In the genomic region with DNA sequence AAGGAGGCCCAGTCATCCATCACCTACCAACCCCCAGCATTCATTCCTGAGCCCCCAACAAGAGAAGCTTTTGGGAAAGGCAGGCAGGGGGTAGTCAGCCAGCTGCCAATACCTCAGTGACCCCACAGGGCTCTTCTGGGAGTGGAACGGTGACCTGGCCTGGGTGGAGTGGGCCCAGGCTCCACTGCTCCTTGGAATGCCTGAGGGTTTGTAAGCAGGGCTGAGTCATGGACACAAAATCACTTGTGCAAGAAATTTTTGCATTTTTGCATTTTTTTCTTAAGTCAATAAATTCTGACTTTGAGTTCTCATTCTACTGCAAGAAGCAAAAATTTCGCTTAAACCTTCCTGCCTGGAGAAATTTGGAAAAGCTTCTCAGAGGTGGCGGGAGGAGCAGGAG, we compare ENCODE assay signal across 16 cellular contexts. TPM values are rescaled to one million over a fixed set of nuclear protein-coding genes. Genes with fewer than 3 reads are reported as not detected.
A peak's percentile ranks its signal among the peaks of the same experiment; 100 is the strongest.
DNase-seq lines count a peak whose midpoint lies in the region; ATAC-seq and TF ChIP-seq lines count a peak whose summit lies in the region.
"Had no signal": no experiment of that assay in that cellular context is flagged by ENCODE, and none has a peak within 500 bp of the region (broad histone marks: within the 10 kb centered on the region; RNA-seq: fewer than 3 reads in every experiment).

No MANE protein-coding gene starts in this region.

- H3K9me3 Mint-ChIP-seq in osteocyte (ENCODE audit: unreplicated experiment), result no peaks in the 10 kb centered on the region
- H3K9me3 Mint-ChIP-seq: CD8-positive, alpha-beta T cell; stimulated activated effector memory CD8-positive, alpha-beta T cell treated with anti-CD3 and anti-CD28 coated beads, Interleukin-12 subunit alpha, Interleukin-12 subunit beta, amount 100 ng/mL, for 72 hours; T-helper 2 cell treated with Interferon-gamma antibody and Interleukin-4, amounts not matched to agents 5 μg/mL and 100 μg/mL, for 36 hours had no signal

- H3K9me3 ChIP-seq in MG63 (no peaks in the 10 kb centered on the region; the same call in 1 of the 2 replicates), mucosa of descending colon (peaks cover 5% of the 10 kb centered on the region), gastrocnemius medialis (no peaks in the 10 kb centered on the region)

- no peaks in the 10 kb centered on the region for H3K36me3 Mint-ChIP-seq in osteocyte (ENCODE audit: unreplicated experiment)
- H3K36me3 Mint-ChIP-seq: CD8-positive, alpha-beta T cell; stimulated activated effector memory CD8-positive, alpha-beta T cell treated with anti-CD3 and anti-CD28 coated beads, Interleukin-12 subunit alpha, Interleukin-12 subunit beta, amount 100 ng/mL, for 72 hours had no signal

- no peaks in the 10 kb centered on the region for H3K27me3 ChIP-seq in MG63
- no peaks in the 10 kb centered on the region for H3K27me3 ChIP-seq in gastrocnemius medialis

- no peak overlapping the region for H3K27ac ChIP-seq in gastrocnemius medialis

- peaks cover 49% of the 10 kb centered on the region for H3K4me1 Mint-ChIP-seq in osteocyte (ENCODE audit: unreplicated experiment)
- H3K4me1 Mint-ChIP-seq: activated CD4-positive, alpha-beta T cell treated with anti-CD3 and anti-CD28 coated beads, Interleukin-2, amount 10 ng/mL, durations not matched to agents 7 days and 5 days; IgD-negative memory B cell; stimulated activated effector memory CD8-positive, alpha-beta T cell treated with anti-CD3 and anti-CD28 coated beads, Interleukin-12 subunit alpha, Interleukin-12 subunit beta, amount 100 ng/mL, for 72 hours had no signal

- H3K27ac Mint-ChIP-seq in osteocyte (ENCODE audit: unreplicated experiment), result peak overlapping the region; percentile 74
- H3K27ac Mint-ChIP-seq: activated CD4-positive, alpha-beta T cell treated with anti-CD3 and anti-CD28 coated beads, Interleukin-2, amount 10 ng/mL, durations not matched to agents 7 days and 5 days; CD8-positive, alpha-beta T cell; IgD-negative memory B cell; progenitor cell of endocrine pancreas; stimulated activated effector memory CD8-positive, alpha-beta T cell treated with anti-CD3 and anti-CD28 coated beads, Interleukin-12 subunit alpha, Interleukin-12 subunit beta, amount 100 ng/mL, for 72 hours; T-helper 2 cell treated with Interferon-gamma antibody and Interleukin-4, amounts not matched to agents 5 μg/mL and 100 μg/mL, for 36 hours had no signal

- intact Hi-C loops in mucosa of descending colon (cut with DNase I, micrococcal nuclease), result no loop called here
- intact Hi-C loops in gastrocnemius medialis (cut with DNase I; ENCODE audit: low total_unique reads), result no loop called here

- no peaks in the 10 kb centered on the region for H3K27me3 Mint-ChIP-seq in osteocyte (ENCODE audit: unreplicated experiment)
- H3K27me3 Mint-ChIP-seq: activated CD4-positive, alpha-beta T cell treated with anti-CD3 and anti-CD28 coated beads, Interleukin-2, amount 10 ng/mL, durations not matched to agents 7 days and 5 days had no signal

- DNase-seq in AG10803 (ENCODE audit: low read depth), result peak; percentile 90
- peak; percentile 56 for DNase-seq in MG63
- peak; percentile 73 for DNase-seq in fibroblast of gingiva (ENCODE audit: low read depth)
- DNase-seq in osteocyte (ENCODE audit: extremely low spot score, unreplicated experiment), result no peak
- no peak for DNase-seq in KG1 (lab: John Stamatoyannopoulos, UW)
- no peak for DNase-seq in mucosa of descending colon
- DNase-seq in gastrocnemius medialis, result no peak
- no peak for DNase-seq in hippocampal formation (lab: John Stamatoyannopoulos, UW)
- DNase-seq: activated CD4-positive, alpha-beta T cell treated with anti-CD3 and anti-CD28 coated beads, Interleukin-2, amount 10 ng/mL, durations not matched to agents 7 days and 5 days; CD8-positive, alpha-beta T cell; GF-D8; NCI-H526 had no signal

- in situ Hi-C loops in gastrocnemius medialis (cut with MboI; ENCODE audit: low sequenced_read_pairs in 4 of 4), result no loop called here

- H3K4me3 ChIP-seq in AG10803 (ENCODE audit: low read length), result no peak overlapping the region
- H3K4me3 ChIP-seq in MG63, result no peak overlapping the region
- H3K4me3 ChIP-seq in mucosa of descending colon, result no peak overlapping the region
- H3K4me3 ChIP-seq in gastrocnemius medialis, result no peak overlapping the region

- no peak for TF ChIP-seq POLR2A in gastrocnemius medialis (IDR thresholded peaks at IDR 0.05)

- H3K36me3 ChIP-seq in MG63 (no peaks in the 10 kb centered on the region), mucosa of descending colon (ENCODE audit: low read depth) (no peaks in the 10 kb centered on the region), gastrocnemius medialis (no peaks in the 10 kb centered on the region)

- ATAC-seq in mucosa of descending colon (no peak), gastrocnemius medialis (no peak)
- ATAC-seq: CD8-positive, alpha-beta T cell; stimulated activated effector memory CD8-positive, alpha-beta T cell treated with anti-CD3 and anti-CD28 coated beads, Interleukin-12 subunit alpha, Interleukin-12 subunit beta, amount 100 ng/mL, for 72 hours had no signal

- no peaks in the 10 kb centered on the region for H3K4me1 ChIP-seq in mucosa of descending colon (ENCODE audit: low read depth)
- H3K4me1 ChIP-seq in gastrocnemius medialis, result peaks cover 10 to 18% of the 10 kb centered on the region in 2 donors

- TF ChIP-seq CTCF in AG10803 (conservative IDR thresholded peaks at IDR 0.05; ENCODE audit: low read length) (no peak), osteocyte (IDR thresholded peaks at IDR 0.05) (no peak), mucosa of descending colon (IDR thresholded peaks at IDR 0.05) (no peak), gastrocnemius medialis (IDR thresholded peaks at IDR 0.05 in 4 of 5, conservative IDR thresholded peaks at IDR 0.05 in 1 of 5) (no peak)

- no peak overlapping the region for H3K4me3 Mint-ChIP-seq in osteocyte (ENCODE audit: unreplicated experiment)
- H3K4me3 Mint-ChIP-seq: activated CD4-positive, alpha-beta T cell treated with anti-CD3 and anti-CD28 coated beads, Interleukin-2, amount 10 ng/mL, durations not matched to agents 7 days and 5 days; CD8-positive, alpha-beta T cell; IgD-negative memory B cell; stimulated activated effector memory CD8-positive, alpha-beta T cell treated with anti-CD3 and anti-CD28 coated beads, Interleukin-12 subunit alpha, Interleukin-12 subunit beta, amount 100 ng/mL, for 72 hours; T-helper 2 cell treated with Interferon-gamma antibody and Interleukin-4, amounts not matched to agents 5 μg/mL and 100 μg/mL, for 36 hours had no signal

RNA-seq across cellular contexts. Expression of gene SORCS2, which starts 18.5 kb away (rescaled TPM):
- 0.25 and 1.5 TPM in 2 replicates for total RNA-seq in MG63 (2014; rRNA removed; shearing (Covaris generic); ENCODE audit: low replicate concordance)
- total RNA-seq in osteocyte (3.0 and 6.7 TPM in 2 replicates), mucosa of descending colon (1 to 10 TPM in 2 of 3 donors, under 1 TPM in 1; 0.20 to 3.1 (median 1.5) TPM), gastrocnemius medialis (1 to 10 TPM in 1 of 4 donors, under 1 TPM in 3; 0.07 to 1.2 (median 0.11) TPM)
- total RNA-seq: activated CD4-positive, alpha-beta T cell treated with anti-CD3 and anti-CD28 coated beads, Interleukin-2, amount 10 ng/mL, durations not matched to agents 7 days and 5 days; CD8-positive, alpha-beta T cell had no signal

Comparison
In these comparisons a context has a peak if more than half of its experiments do, and no peak if none do; other contexts are left out.
1. DNase-seq: peak in AG10803 (single experiment), MG63 (single experiment) and fibroblast of gingiva (single experiment); none in osteocyte (single experiment), KG1 (single experiment), mucosa of descending colon (0 of 3), gastrocnemius medialis (0 of 2) and hippocampal formation (0 of 2).